In genomic region chr2:55062754-55063153, GRCh38 we compare ENCODE assay signal across 34 cellular contexts.
"Had no signal": no experiment of that assay in that cellular context is flagged by ENCODE, and none has a peak within 500 bp of the region (broad histone marks: within the 10 kb centered on the region; RNA-seq: fewer than 3 reads in every experiment).

No MANE protein-coding gene starts in this region.

- H3K27me3 ChIP-seq: brain microvascular endothelial cell, esophagus muscularis mucosa, foreskin keratinocyte, gastrocnemius medialis had no signal

- H3K27me3 Mint-ChIP-seq: activated CD4-positive, alpha-beta memory T cell treated with anti-CD3 and anti-CD28 coated beads for 36 hours; activated CD4-positive, alpha-beta T cell treated with anti-CD3 and anti-CD28 coated beads for 36 hours; activated CD4-positive, alpha-beta T cell treated with anti-CD3 and anti-CD28 coated beads, Interleukin-2, amount 10 ng/mL, durations not matched to agents 24 days and 14 days; activated naive CD8-positive, alpha-beta T cell; activated T-cell treated with anti-CD3 and anti-CD28 coated beads, Interleukin-2, amount 50 U/mL, for 24 hours; central memory CD8-positive, alpha-beta T cell; effector memory CD8-positive, alpha-beta T cell had no signal

- H3K9me3 ChIP-seq: esophagus muscularis mucosa, gastrocnemius medialis had no signal

- H3K9me3 Mint-ChIP-seq: activated CD4-positive, alpha-beta memory T cell treated with anti-CD3 and anti-CD28 coated beads for 36 hours; activated CD4-positive, alpha-beta T cell treated with anti-CD3 and anti-CD28 coated beads, Interleukin-2, amount 10 ng/mL, durations not matched to agents 24 days and 14 days; activated T-cell treated with anti-CD3 and anti-CD28 coated beads, Interleukin-2, amount 50 U/mL, for 24 hours; activated T-cell treated with anti-CD3 and anti-CD28 coated beads, Interleukin-2, amount 50 U/mL, for 72 hours; central memory CD8-positive, alpha-beta T cell; effector memory CD8-positive, alpha-beta T cell; T-helper 1 cell treated with Interleukin-12 subunit alpha and Interleukin-12 subunit beta and Interleukin-4 antibody, amounts not matched to agents 30 μg/mL and 1 μg/mL, for 36 hours; T-helper 2 cell treated with Interferon-gamma antibody and Interleukin-4, amounts not matched to agents 5 μg/mL and 100 μg/mL, for 36 hours had no signal

- DNase-seq: activated CD4-positive, alpha-beta memory T cell treated with anti-CD3 and anti-CD28 coated beads for 36 hours; activated CD4-positive, alpha-beta T cell treated with anti-CD3 and anti-CD28 coated beads for 36 hours; activated CD4-positive, alpha-beta T cell treated with anti-CD3 and anti-CD28 coated beads, Interleukin-2, amount 10 ng/mL, durations not matched to agents 24 days and 14 days; activated CD4-positive, CD25-positive, alpha-beta regulatory T cell; activated CD4-positive, CD25-positive, alpha-beta regulatory T cell treated with anti-CD3 and anti-CD28 coated beads, Interleukin-2, amount 50 U/mL, for 72 hours; activated CD8-positive, alpha-beta memory T cell treated with anti-CD3 and anti-CD28 coated beads, Interleukin-2, amount 50 U/mL, for 48 hours; activated CD8-positive, alpha-beta T cell treated with anti-CD3 and anti-CD28 coated beads, Interleukin-2, amount 10 ng/mL, durations not matched to agents 7 days and 5 days; activated effector memory CD4-positive, alpha-beta T cell treated with Interleukin-2 at 50 U/mL for 16 hours; activated gamma-delta T cell treated with Interleukin-2 at 50 U/mL for 16 hours; activated naive CD4-positive, alpha-beta T cell treated with anti-CD3 and anti-CD28 coated beads, Interleukin-2, amount 50 U/mL, for 16 hours; activated naive CD4-positive, alpha-beta T cell treated with Interleukin-2 at 50 U/mL for 16 hours; activated T-cell treated with anti-CD3 and anti-CD28 coated beads for 4 hours; activated T-cell treated with anti-CD3 and anti-CD28 coated beads, Interleukin-2, amount 50 U/mL, for 24 hours; activated T-cell treated with anti-CD3 and anti-CD28 coated beads, Interleukin-2, amount 50 U/mL, for 72 hours; amniotic stem cell; brain microvascular endothelial cell; cortex of kidney; dermis blood vessel endothelial cell; effector CD4-positive, alpha-beta T cell; effector memory CD8-positive, alpha-beta T cell; erythroblast; foreskin keratinocyte; gastrocnemius medialis; head of caudate nucleus; hippocampal formation; T1000 had no signal

- H3K4me3 Mint-ChIP-seq: activated CD4-positive, alpha-beta memory T cell treated with anti-CD3 and anti-CD28 coated beads for 36 hours; activated CD4-positive, alpha-beta T cell treated with anti-CD3 and anti-CD28 coated beads for 36 hours; activated CD4-positive, alpha-beta T cell treated with anti-CD3 and anti-CD28 coated beads, Interleukin-2, amount 10 ng/mL, durations not matched to agents 24 days and 14 days; activated CD8-positive, alpha-beta T cell treated with anti-CD3 and anti-CD28 coated beads, Interleukin-2, amount 10 ng/mL, durations not matched to agents 7 days and 5 days; activated naive CD8-positive, alpha-beta T cell; activated T-cell treated with anti-CD3 and anti-CD28 coated beads, Interleukin-2, amount 50 U/mL, for 24 hours; activated T-cell treated with anti-CD3 and anti-CD28 coated beads, Interleukin-2, amount 50 U/mL, for 72 hours; central memory CD8-positive, alpha-beta T cell; effector memory CD8-positive, alpha-beta T cell; T-helper 1 cell treated with Interleukin-12 subunit alpha and Interleukin-12 subunit beta and Interleukin-4 antibody, amounts not matched to agents 30 μg/mL and 1 μg/mL, for 36 hours; T-helper 2 cell treated with Interferon-gamma antibody and Interleukin-4, amounts not matched to agents 5 μg/mL and 100 μg/mL, for 36 hours had no signal

- H3K27ac Mint-ChIP-seq: activated CD4-positive, alpha-beta memory T cell treated with anti-CD3 and anti-CD28 coated beads for 36 hours; activated CD4-positive, alpha-beta T cell treated with anti-CD3 and anti-CD28 coated beads for 36 hours; activated CD4-positive, alpha-beta T cell treated with anti-CD3 and anti-CD28 coated beads, Interleukin-2, amount 10 ng/mL, durations not matched to agents 24 days and 14 days; activated CD8-positive, alpha-beta T cell treated with anti-CD3 and anti-CD28 coated beads, Interleukin-2, amount 10 ng/mL, durations not matched to agents 7 days and 5 days; activated naive CD8-positive, alpha-beta T cell; activated T-cell treated with anti-CD3 and anti-CD28 coated beads, Interleukin-2, amount 50 U/mL, for 72 hours; effector memory CD8-positive, alpha-beta T cell; T-helper 1 cell treated with Interleukin-12 subunit alpha and Interleukin-12 subunit beta and Interleukin-4 antibody, amounts not matched to agents 30 μg/mL and 1 μg/mL, for 36 hours; T-helper 2 cell treated with Interferon-gamma antibody and Interleukin-4, amounts not matched to agents 5 μg/mL and 100 μg/mL, for 36 hours had no signal

- H3K4me3 ChIP-seq: esophagus muscularis mucosa, gastrocnemius medialis had no signal

- ATAC-seq: activated CD8-positive, alpha-beta T cell treated with anti-CD3 and anti-CD28 coated beads, Interleukin-2, amount 10 ng/mL, durations not matched to agents 7 days and 5 days; foreskin keratinocyte; gastrocnemius medialis had no signal

- H3K27ac ChIP-seq: brain microvascular endothelial cell, esophagus muscularis mucosa, foreskin keratinocyte, gastrocnemius medialis had no signal

- H3K36me3 ChIP-seq: brain microvascular endothelial cell, gastrocnemius medialis had no signal

- FAIRE-seq: astrocyte, bronchial epithelial cell, colon had no signal

- H3K4me1 ChIP-seq: esophagus muscularis mucosa, foreskin keratinocyte had no signal

- H3K36me3 Mint-ChIP-seq: activated CD4-positive, alpha-beta memory T cell treated with anti-CD3 and anti-CD28 coated beads for 36 hours had no signal

- H3K4me1 Mint-ChIP-seq: central memory CD8-positive, alpha-beta T cell had no signal
